In genomic region chr15:75843618-75844610, GRCh38 we compare ENCODE assay signal across 8 cellular contexts. TPM values are rescaled to one million over a fixed set of nuclear protein-coding genes. Genes with fewer than 3 reads are reported as not detected.
DNase-seq lines count a peak whose midpoint lies in the region; ATAC-seq, FAIRE-seq and TF ChIP-seq lines count a peak whose summit lies in the region.

No MANE protein-coding gene starts in this region.

- H3K27me3 ChIP-seq in BLaER1 treated with 17β-estradiol and CSF1 and Interleukin-3, amounts not matched to agents 10 nM and 100 nM: no peaks in the 10 kb centered on the region
- H3K27me3 ChIP-seq in neuron (ENCODE audit: insufficient read depth, low read length): peaks cover 2% of the 10 kb centered on the region
- H3K27me3 ChIP-seq in testis: no peaks in the 10 kb centered on the region

- H3K4me3 ChIP-seq in BLaER1 treated with 17β-estradiol and CSF1 and Interleukin-3, amounts not matched to agents 10 nM and 100 nM: peak overlapping the region; percentile 72 to 98 (median 94)
- peak overlapping the region; percentile 97 for H3K4me3 ChIP-seq in neuron (ENCODE audit: low read length)
- H3K4me3 ChIP-seq in testis: peak overlapping the region; percentile 89 to 100

- no peaks in the 10 kb centered on the region for H3K9me3 ChIP-seq in BLaER1 treated with 17β-estradiol and CSF1 and Interleukin-3, amounts not matched to agents 10 nM and 100 nM (replicated peaks in 1 of 11)
- H3K9me3 ChIP-seq in neuron (ENCODE audit: low read length): no peaks in the 10 kb centered on the region
- no peaks in the 10 kb centered on the region for H3K9me3 ChIP-seq in testis

- ATAC-seq in GM19397 (IDR thresholded peaks at IDR 0.05; ENCODE audit: unreplicated experiment): peak; percentile 41

- peak overlapping the region; percentile 86 to 98 (median 97) for H3K27ac ChIP-seq in BLaER1 treated with 17β-estradiol and CSF1 and Interleukin-3, amounts not matched to agents 10 nM and 100 nM
- peak overlapping the region; percentile 96 for H3K27ac ChIP-seq in testis

- peak overlapping the region; percentile 95 for H2AFZ ChIP-seq in neuron (ENCODE audit: low read depth, low read length)

- peak; percentile 40 for DNase-seq in HS-27A (ENCODE audit: low read depth)
- peak; percentile 39 to 55 for DNase-seq in SHP77 (lab: John Stamatoyannopoulos, UW)
- peak; percentile 63 for DNase-seq in activated naive CD4-positive, alpha-beta T cell treated with anti-CD3 and anti-CD28 coated beads for 36 hours
- DNase-seq in frontal cortex (ENCODE audit: low spot score in 2 of 2): peak; percentile 69 to 81
- DNase-seq in testis: peak; percentile 57

- peaks cover 5% of the 10 kb centered on the region for H3K36me3 Mint-ChIP-seq in activated naive CD4-positive, alpha-beta T cell treated with anti-CD3 and anti-CD28 coated beads for 36 hours (ENCODE audit: low read depth)

- H3K9ac ChIP-seq in BLaER1 treated with 17β-estradiol and CSF1 and Interleukin-3, amounts not matched to agents 10 nM and 100 nM: peak overlapping the region; percentile 91 to 98 (median 98)

- peaks cover 22 to 55% (median 49%) of the 10 kb centered on the region in 11 experiments; a peak in 21 of 22 replicates for H4K20me1 ChIP-seq in BLaER1 treated with 17β-estradiol and CSF1 and Interleukin-3, amounts not matched to agents 10 nM and 100 nM

- WGBS in testis, 2 donors: 1% methylated on average over 44 to 49 of the region's 87 CpGs

- CTCF ChIA-PET in activated naive CD4-positive, alpha-beta T cell treated with anti-CD3 and anti-CD28 coated beads for 36 hours (lab: Charles Lee): interaction anchor here (1.6 kb wide), 1 partner anchor 12 kb away, joined by 3 read pairs; no protein-coding TSS in a partner anchor

- no peak for TF ChIP-seq CTCF in testis (IDR thresholded peaks at IDR 0.05)

- FAIRE-seq in frontal cortex (lab: Jason Lieb, UNC): no peak

- peak overlapping the region; percentile 81 for H3K27ac Mint-ChIP-seq in activated naive CD4-positive, alpha-beta T cell treated with anti-CD3 and anti-CD28 coated beads for 36 hours

- no peaks in the 10 kb centered on the region for H3K9me3 Mint-ChIP-seq in activated naive CD4-positive, alpha-beta T cell treated with anti-CD3 and anti-CD28 coated beads for 36 hours

- no peak for TF ChIP-seq POLR2A in testis (IDR thresholded peaks at IDR 0.05)

- peaks cover 38 to 45% (median 41%) of the 10 kb centered on the region in 10 experiments for H3K4me1 ChIP-seq in BLaER1 treated with 17β-estradiol and CSF1 and Interleukin-3, amounts not matched to agents 10 nM and 100 nM
- H3K4me1 ChIP-seq in neuron (ENCODE audit: insufficient read depth, low read length): peaks cover 29% of the 10 kb centered on the region
- H3K4me1 ChIP-seq in testis: peaks cover 20% of the 10 kb centered on the region

- peak overlapping the region; percentile 87 to 99 (median 96) for H3K4me2 ChIP-seq in BLaER1 treated with 17β-estradiol and CSF1 and Interleukin-3, amounts not matched to agents 10 nM and 100 nM

- intact Hi-C loops in activated naive CD4-positive, alpha-beta T cell treated with anti-CD3 and anti-CD28 coated beads for 36 hours (cut with micrococcal nuclease): loop anchor here (1.0 to 2.0 kb wide), 2 partner anchors 59 to 391 kb away; partner anchors contain the start of gene FBXO22
- intact Hi-C loops in testis (cut with DNase I; ENCODE audit: low total_unique reads): no loop called here

- H3K4me3 Mint-ChIP-seq in activated naive CD4-positive, alpha-beta T cell treated with anti-CD3 and anti-CD28 coated beads for 36 hours: peak overlapping the region; percentile 95

- H3K36me3 ChIP-seq in BLaER1 treated with 17β-estradiol and CSF1 and Interleukin-3, amounts not matched to agents 10 nM and 100 nM: peaks cover 0 to 28% (median 8%) of the 10 kb centered on the region in 11 experiments; a peak in 13 of 22 replicates
- H3K36me3 ChIP-seq in neuron (ENCODE audit: insufficient read depth, low read length) (no peaks in the 10 kb centered on the region), testis (ENCODE audit: low read depth, missing control alignments) (no peaks in the 10 kb centered on the region)

- peaks cover 36% of the 10 kb centered on the region for H3K4me1 Mint-ChIP-seq in activated naive CD4-positive, alpha-beta T cell treated with anti-CD3 and anti-CD28 coated beads for 36 hours (ENCODE audit: low read depth)

- peaks cover 10% of the 10 kb centered on the region for H3K27me3 Mint-ChIP-seq in activated naive CD4-positive, alpha-beta T cell treated with anti-CD3 and anti-CD28 coated beads for 36 hours (ENCODE audit: low read depth)

RNA-seq across cellular contexts. Expression of gene UBE2Q2, which starts 0.7 kb away (rescaled TPM):
- 10 to 100 TPM; 14.7 to 15.4 TPM for total RNA-seq in activated naive CD4-positive, alpha-beta T cell treated with anti-CD3 and anti-CD28 coated beads for 36 hours
- total RNA-seq in frontal cortex: 79.9 TPM
- total RNA-seq in testis: 10 to 100 TPM; 36.4 to 43.8 TPM
- 44.8 TPM for polyA plus RNA-seq in testis (ENCODE audit: insufficient read depth, low read depth, low replicate concordance)

RNA-seq across cellular contexts. Expression of gene FBXO22, which starts 59.8 kb away (rescaled TPM):
- 10 to 100 TPM; 97.3 to 99.6 TPM for total RNA-seq in activated naive CD4-positive, alpha-beta T cell treated with anti-CD3 and anti-CD28 coated beads for 36 hours
- 14.3 TPM for total RNA-seq in frontal cortex
- 10 to 100 TPM; 16.8 to 23.2 TPM for total RNA-seq in testis
- 25.7 TPM for polyA plus RNA-seq in testis (ENCODE audit: insufficient read depth, low read depth, low replicate concordance)

Comparison
In these comparisons a context has a peak if more than half of its experiments do, and no peak if none do; other contexts are left out.
1. Peak in every context shown above with its lines: DNase-seq, ATAC-seq, H3K4me3 ChIP-seq and H3K27ac ChIP-seq.